ENCODE assay signal across 1 cellular context in the genomic region with DNA sequence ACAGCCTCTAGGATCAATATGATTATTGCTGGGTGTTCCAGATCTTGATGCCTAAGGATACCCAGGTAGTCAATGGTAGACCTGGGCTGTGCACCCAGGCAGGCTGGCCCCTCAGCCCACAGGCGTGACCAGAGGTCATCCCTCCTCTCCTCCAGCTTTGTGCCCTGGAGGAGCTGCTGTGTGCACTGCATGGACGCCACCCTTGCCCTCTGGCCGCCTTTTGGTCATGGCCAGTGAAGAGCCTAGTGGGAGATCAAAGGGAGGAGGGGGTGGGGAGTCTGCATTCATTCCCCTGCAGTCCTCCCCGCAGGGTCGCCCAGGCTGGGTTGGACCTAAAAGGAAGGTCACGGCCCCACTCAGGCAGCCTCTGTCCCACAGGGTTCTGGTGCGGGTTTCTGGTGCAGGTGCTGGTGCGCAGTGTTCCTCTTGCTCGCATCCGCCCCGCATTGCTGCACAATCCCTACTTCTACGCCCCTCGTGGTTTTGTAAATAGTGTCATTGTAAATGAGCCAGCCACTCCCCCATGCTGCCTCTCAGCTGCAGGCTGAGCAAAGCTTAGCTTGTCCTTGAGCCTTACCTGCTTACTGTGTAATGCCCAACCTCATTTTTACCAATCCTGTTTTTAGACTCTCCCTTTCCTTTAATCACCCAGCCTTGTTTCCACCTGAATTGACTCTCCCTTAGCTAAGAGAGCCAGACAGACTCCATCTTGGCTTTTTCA.
TF ChIP-seq lines count a peak whose summit lies in the region.

No MANE protein-coding gene starts in this region.

TF ChIP-seq in HepG2, 621 proteins besides CTCF, POLR2A, EP300 and RAD21 (continued from another document and continues in another):
- TF ChIP-seq, protein P1, sequence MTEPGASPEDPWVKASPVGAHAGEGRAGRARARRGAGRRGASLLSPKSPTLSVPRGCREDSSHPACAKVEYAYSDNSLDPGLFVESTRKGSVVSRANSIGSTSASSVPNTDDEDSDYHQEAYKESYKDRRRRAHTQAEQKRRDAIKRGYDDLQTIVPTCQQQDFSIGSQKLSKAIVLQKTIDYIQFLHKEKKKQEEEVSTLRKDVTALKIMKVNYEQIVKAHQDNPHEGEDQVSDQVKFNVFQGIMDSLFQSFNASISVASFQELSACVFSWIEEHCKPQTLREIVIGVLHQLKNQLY (CRISPR knock-in tag; IDR thresholded peaks at IDR 0.05) = peak; percentile 84
- TF ChIP-seq ZBTB38 (CRISPR knock-in tag; IDR thresholded peaks at IDR 0.05) = peak; percentile 96
- TF ChIP-seq GATAD1 (CRISPR knock-in tag; IDR thresholded peaks at IDR 0.05) = no peak; the same call in none of the 2 replicates
- peak; percentile 91; the same call in 1 of the 2 replicates for TF ChIP-seq MIER3 (CRISPR knock-in tag; IDR thresholded peaks at IDR 0.05; ENCODE audit: borderline replicate concordance)
- peak; percentile 85 for TF ChIP-seq THAP11 (CRISPR knock-in tag; IDR thresholded peaks at IDR 0.05)
- TF ChIP-seq, protein P2, sequence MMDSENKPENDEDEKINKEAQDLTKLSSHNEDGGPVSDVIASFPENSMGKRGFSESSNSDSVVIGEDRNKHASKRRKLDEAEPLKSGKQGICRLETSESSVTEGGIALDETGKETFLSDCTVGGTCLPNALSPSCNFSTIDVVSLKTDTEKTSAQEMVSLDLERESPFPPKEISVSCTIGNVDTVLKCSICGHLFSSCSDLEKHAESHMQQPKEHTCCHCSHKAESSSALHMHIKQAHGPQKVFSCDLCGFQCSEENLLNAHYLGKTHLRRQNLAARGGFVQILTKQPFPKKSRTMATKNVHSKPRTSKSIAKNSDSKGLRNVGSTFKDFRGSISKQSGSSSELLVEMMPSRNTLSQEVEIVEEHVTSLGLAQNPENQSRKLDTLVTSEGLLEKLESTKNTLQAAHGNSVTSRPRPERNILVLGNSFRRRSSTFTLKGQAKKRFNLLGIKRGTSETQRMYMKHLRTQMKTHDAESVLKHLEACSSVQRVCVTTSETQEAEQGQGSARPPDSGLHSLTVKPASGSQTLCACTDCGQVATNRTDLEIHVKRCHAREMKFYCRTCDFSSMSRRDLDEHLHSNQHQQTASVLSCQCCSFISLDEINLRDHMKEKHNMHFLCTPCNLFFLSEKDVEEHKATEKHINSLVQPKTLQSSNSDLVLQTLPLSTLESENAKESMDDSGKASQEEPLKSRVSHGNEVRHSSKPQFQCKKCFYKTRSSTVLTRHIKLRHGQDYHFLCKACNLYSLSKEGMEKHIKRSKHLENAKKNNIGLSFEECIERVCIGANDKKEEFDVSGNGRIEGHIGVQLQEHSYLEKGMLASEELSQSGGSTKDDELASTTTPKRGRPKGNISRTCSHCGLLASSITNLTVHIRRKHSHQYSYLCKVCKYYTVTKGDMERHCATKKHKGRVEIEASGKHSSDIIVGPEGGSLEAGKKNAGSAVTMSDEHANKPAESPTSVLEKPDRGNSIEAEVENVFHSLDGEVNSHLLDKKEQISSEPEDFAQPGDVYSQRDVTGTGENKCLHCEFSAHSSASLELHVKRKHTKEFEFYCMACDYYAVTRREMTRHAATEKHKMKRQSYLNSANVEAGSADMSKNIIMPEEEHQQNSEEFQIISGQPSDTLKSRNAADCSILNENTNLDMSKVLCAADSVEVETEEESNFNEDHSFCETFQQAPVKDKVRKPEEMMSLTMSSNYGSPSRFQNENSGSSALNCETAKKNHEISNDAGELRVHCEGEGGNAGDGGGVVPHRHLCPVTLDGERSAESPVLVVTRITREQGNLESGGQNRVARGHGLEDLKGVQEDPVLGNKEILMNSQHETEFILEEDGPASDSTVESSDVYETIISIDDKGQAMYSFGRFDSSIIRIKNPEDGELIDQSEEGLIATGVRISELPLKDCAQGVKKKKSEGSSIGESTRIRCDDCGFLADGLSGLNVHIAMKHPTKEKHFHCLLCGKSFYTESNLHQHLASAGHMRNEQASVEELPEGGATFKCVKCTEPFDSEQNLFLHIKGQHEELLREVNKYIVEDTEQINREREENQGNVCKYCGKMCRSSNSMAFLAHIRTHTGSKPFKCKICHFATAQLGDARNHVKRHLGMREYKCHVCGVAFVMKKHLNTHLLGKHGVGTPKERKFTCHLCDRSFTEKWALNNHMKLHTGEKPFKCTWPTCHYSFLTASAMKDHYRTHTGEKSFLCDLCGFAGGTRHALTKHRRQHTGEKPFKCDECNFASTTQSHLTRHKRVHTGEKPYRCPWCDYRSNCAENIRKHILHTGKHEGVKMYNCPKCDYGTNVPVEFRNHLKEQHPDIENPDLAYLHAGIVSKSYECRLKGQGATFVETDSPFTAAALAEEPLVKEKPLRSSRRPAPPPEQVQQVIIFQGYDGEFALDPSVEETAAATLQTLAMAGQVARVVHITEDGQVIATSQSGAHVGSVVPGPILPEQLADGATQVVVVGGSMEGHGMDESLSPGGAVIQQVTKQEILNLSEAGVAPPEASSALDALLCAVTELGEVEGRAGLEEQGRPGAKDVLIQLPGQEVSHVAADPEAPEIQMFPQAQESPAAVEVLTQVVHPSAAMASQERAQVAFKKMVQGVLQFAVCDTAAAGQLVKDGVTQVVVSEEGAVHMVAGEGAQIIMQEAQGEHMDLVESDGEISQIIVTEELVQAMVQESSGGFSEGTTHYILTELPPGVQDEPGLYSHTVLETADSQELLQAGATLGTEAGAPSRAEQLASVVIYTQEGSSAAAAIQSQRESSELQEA (CRISPR knock-in tag; IDR thresholded peaks at IDR 0.05; ENCODE audit: not compliant biosample characterization) = peak; percentile 93
- TF ChIP-seq, protein P3, sequence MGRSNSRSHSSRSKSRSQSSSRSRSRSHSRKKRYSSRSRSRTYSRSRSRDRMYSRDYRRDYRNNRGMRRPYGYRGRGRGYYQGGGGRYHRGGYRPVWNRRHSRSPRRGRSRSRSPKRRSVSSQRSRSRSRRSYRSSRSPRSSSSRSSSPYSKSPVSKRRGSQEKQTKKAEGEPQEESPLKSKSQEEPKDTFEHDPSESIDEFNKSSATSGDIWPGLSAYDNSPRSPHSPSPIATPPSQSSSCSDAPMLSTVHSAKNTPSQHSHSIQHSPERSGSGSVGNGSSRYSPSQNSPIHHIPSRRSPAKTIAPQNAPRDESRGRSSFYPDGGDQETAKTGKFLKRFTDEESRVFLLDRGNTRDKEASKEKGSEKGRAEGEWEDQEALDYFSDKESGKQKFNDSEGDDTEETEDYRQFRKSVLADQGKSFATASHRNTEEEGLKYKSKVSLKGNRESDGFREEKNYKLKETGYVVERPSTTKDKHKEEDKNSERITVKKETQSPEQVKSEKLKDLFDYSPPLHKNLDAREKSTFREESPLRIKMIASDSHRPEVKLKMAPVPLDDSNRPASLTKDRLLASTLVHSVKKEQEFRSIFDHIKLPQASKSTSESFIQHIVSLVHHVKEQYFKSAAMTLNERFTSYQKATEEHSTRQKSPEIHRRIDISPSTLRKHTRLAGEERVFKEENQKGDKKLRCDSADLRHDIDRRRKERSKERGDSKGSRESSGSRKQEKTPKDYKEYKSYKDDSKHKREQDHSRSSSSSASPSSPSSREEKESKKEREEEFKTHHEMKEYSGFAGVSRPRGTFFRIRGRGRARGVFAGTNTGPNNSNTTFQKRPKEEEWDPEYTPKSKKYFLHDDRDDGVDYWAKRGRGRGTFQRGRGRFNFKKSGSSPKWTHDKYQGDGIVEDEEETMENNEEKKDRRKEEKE (IDR thresholded peaks at IDR 0.05) = no peak
- peak; percentile 97; the same call in 1 of the 2 replicates for TF ChIP-seq MED13 (CRISPR knock-in tag; IDR thresholded peaks at IDR 0.05)
- TF ChIP-seq IKZF4 (CRISPR knock-in tag; IDR thresholded peaks at IDR 0.05; ENCODE audit: borderline replicate concordance, low read depth, not compliant biosample characterization) = peak; percentile 36
- TF ChIP-seq ZNF768 (CRISPR knock-in tag; IDR thresholded peaks at IDR 0.05) = peak; percentile 82
- TF ChIP-seq ISX (CRISPR knock-in tag; conservative IDR thresholded peaks at IDR 0.05) = no peak
- TF ChIP-seq ZNF737 (CRISPR knock-in tag; IDR thresholded peaks at IDR 0.05; ENCODE audit: borderline replicate concordance) = no peak
- TF ChIP-seq CEBPG (CRISPR knock-in tag; IDR thresholded peaks at IDR 0.05) = peak; percentile 87
- TF ChIP-seq ERF (CRISPR knock-in tag; IDR thresholded peaks at IDR 0.05) = peak; percentile 96
- peak; percentile 85 for TF ChIP-seq PRMT3 (CRISPR knock-in tag; IDR thresholded peaks at IDR 0.05; ENCODE audit: borderline replicate concordance, low read depth)
- TF ChIP-seq ZNF713 (CRISPR knock-in tag; IDR thresholded peaks at IDR 0.05) = peak; percentile 98
- peak; percentile 96 for TF ChIP-seq MEF2D (CRISPR knock-in tag; IDR thresholded peaks at IDR 0.05)
- peak; percentile 40 for TF ChIP-seq AGO2 (optimal IDR thresholded peaks at IDR 0.05; ENCODE audit: low read depth, low read length)
- TF ChIP-seq ZNF776 (CRISPR knock-in tag; IDR thresholded peaks at IDR 0.05) = peak; percentile 90
- peak; percentile 19; the same call in 1 of the 2 replicates for TF ChIP-seq PBX2 (CRISPR knock-in tag; IDR thresholded peaks at IDR 0.05)
- peak; percentile 65; the same call in 1 of the 2 replicates for TF ChIP-seq ZBTB33 (CRISPR knock-in tag; IDR thresholded peaks at IDR 0.05)
- TF ChIP-seq PBX3 (CRISPR knock-in tag; IDR thresholded peaks at IDR 0.05; ENCODE audit: borderline replicate concordance) = no peak; the same call in 1 of the 2 replicates
- peak; percentile 59 for TF ChIP-seq MYNN (CRISPR knock-in tag; IDR thresholded peaks at IDR 0.05; ENCODE audit: low read depth)
- peak; percentile 76; the same call in 1 of the 2 replicates for TF ChIP-seq CC2D1A (CRISPR knock-in tag; IDR thresholded peaks at IDR 0.05)
- peak; percentile 78 for TF ChIP-seq ZNF670 (CRISPR knock-in tag; IDR thresholded peaks at IDR 0.05; ENCODE audit: borderline replicate concordance)
- TF ChIP-seq FOXO4 (CRISPR knock-in tag; conservative IDR thresholded peaks at IDR 0.05) = 0 out of 2 replicates have a peak, but pooled peaks have one; percentile 94
- TF ChIP-seq PHB2 (IDR thresholded peaks at IDR 0.05; ENCODE audit: partially characterized antibody) = no peak
- TF ChIP-seq ZNF562 (CRISPR knock-in tag; IDR thresholded peaks at IDR 0.05; ENCODE audit: borderline replicate concordance) = no peak
- peak; percentile 97 for TF ChIP-seq MEIS2 (CRISPR knock-in tag; IDR thresholded peaks at IDR 0.05)
- peak; percentile 96; the same call in 1 of the 2 replicates for TF ChIP-seq SNAPC5 (CRISPR knock-in tag; IDR thresholded peaks at IDR 0.05; ENCODE audit: borderline replicate concordance)
- TF ChIP-seq PLRG1 (conservative IDR thresholded peaks at IDR 0.05) = no peak
- TF ChIP-seq, protein P4, sequence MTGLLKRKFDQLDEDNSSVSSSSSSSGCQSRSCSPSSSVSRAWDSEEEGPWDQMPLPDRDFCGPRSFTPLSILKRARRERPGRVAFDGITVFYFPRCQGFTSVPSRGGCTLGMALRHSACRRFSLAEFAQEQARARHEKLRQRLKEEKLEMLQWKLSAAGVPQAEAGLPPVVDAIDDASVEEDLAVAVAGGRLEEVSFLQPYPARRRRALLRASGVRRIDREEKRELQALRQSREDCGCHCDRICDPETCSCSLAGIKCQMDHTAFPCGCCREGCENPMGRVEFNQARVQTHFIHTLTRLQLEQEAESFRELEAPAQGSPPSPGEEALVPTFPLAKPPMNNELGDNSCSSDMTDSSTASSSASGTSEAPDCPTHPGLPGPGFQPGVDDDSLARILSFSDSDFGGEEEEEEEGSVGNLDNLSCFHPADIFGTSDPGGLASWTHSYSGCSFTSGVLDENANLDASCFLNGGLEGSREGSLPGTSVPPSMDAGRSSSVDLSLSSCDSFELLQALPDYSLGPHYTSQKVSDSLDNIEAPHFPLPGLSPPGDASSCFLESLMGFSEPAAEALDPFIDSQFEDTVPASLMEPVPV (CRISPR knock-in tag; IDR thresholded peaks at IDR 0.05) = peak; percentile 97; the same call in 1 of the 2 replicates
- TF ChIP-seq MED1 (CRISPR knock-in tag; IDR thresholded peaks at IDR 0.05) = peak; percentile 96
